ENCODE assay signal across 1 cellular context in the genomic region with DNA sequence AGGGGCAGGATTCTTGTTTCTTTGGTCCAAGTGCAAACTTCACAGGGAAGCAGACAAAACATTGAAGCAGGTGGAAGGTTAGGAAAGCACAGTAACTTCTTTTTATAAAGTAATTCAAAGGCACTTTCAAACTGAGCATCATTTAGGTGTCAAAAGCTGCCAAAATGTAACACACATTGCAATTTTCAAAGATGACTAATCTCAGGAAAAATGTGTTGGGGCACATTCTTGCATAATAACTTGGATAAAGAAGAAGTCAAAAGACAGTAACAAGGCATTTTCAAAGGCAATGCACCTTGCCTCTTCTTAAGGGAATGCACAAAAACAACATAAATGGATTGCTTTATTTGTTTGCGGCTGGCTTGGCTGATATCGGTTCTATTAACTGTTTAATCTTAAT.
TF ChIP-seq lines count a peak whose summit lies in the region.

No MANE protein-coding gene starts in this region.

TF ChIP-seq in GM23338, 12 proteins besides CTCF, POLR2A, EP300 and RAD21 (continued from another document):
- TF ChIP-seq, protein P1, sequence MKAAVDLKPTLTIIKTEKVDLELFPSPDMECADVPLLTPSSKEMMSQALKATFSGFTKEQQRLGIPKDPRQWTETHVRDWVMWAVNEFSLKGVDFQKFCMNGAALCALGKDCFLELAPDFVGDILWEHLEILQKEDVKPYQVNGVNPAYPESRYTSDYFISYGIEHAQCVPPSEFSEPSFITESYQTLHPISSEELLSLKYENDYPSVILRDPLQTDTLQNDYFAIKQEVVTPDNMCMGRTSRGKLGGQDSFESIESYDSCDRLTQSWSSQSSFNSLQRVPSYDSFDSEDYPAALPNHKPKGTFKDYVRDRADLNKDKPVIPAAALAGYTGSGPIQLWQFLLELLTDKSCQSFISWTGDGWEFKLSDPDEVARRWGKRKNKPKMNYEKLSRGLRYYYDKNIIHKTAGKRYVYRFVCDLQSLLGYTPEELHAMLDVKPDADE (IDR thresholded peaks at IDR 0.05) = no peak
- no peak for TF ChIP-seq CREB1 (CRISPR knock-in tag; IDR thresholded peaks at IDR 0.05; ENCODE audit: low read depth)
- TF ChIP-seq EZH2phosphoT487 (IDR thresholded peaks at IDR 0.05; ENCODE audit: unreplicated experiment) = no peak
- no peak for TF ChIP-seq ZNF114 (CRISPR knock-in tag; IDR thresholded peaks at IDR 0.05)
- no peak for TF ChIP-seq STAT1 (IDR thresholded peaks at IDR 0.05; ENCODE audit: unreplicated experiment)
- no peak for TF ChIP-seq JUNB (IDR thresholded peaks at IDR 0.05; ENCODE audit: unreplicated experiment)
- no peak for TF ChIP-seq POLR2AphosphoS5 (IDR thresholded peaks at IDR 0.05; ENCODE audit: low read depth)
- TF ChIP-seq, protein P2, sequence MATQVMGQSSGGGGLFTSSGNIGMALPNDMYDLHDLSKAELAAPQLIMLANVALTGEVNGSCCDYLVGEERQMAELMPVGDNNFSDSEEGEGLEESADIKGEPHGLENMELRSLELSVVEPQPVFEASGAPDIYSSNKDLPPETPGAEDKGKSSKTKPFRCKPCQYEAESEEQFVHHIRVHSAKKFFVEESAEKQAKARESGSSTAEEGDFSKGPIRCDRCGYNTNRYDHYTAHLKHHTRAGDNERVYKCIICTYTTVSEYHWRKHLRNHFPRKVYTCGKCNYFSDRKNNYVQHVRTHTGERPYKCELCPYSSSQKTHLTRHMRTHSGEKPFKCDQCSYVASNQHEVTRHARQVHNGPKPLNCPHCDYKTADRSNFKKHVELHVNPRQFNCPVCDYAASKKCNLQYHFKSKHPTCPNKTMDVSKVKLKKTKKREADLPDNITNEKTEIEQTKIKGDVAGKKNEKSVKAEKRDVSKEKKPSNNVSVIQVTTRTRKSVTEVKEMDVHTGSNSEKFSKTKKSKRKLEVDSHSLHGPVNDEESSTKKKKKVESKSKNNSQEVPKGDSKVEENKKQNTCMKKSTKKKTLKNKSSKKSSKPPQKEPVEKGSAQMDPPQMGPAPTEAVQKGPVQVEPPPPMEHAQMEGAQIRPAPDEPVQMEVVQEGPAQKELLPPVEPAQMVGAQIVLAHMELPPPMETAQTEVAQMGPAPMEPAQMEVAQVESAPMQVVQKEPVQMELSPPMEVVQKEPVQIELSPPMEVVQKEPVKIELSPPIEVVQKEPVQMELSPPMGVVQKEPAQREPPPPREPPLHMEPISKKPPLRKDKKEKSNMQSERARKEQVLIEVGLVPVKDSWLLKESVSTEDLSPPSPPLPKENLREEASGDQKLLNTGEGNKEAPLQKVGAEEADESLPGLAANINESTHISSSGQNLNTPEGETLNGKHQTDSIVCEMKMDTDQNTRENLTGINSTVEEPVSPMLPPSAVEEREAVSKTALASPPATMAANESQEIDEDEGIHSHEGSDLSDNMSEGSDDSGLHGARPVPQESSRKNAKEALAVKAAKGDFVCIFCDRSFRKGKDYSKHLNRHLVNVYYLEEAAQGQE (IDR thresholded peaks at IDR 0.05; ENCODE audit: unreplicated experiment) = no peak
TF ChIP-seq in GM23338: peak in this region for 0.
